In genomic region chr1:111570781-111571181, GRCh38 we compare ENCODE assay signal across 8 cellular contexts. TPM values are rescaled to one million over a fixed set of nuclear protein-coding genes. Genes with fewer than 3 reads are reported as not detected.
A peak's percentile ranks its signal among the peaks of the same experiment; 100 is the strongest.
DNase-seq lines count a peak whose midpoint lies in the region; ATAC-seq and TF ChIP-seq lines count a peak whose summit lies in the region.

No MANE protein-coding gene starts in this region.

- H3F3A ChIP-seq in MM.1S (ENCODE audit: insufficient read depth, low read length), result no peaks in the 10 kb centered on the region

- WGBS in transverse colon (ENCODE audit: low coverage in 1 of 2), 2 donors, result 60 to 77% methylated on average over 1 to 2 of the region's 2 CpGs

- H3K4me1 ChIP-seq in MM.1S (ENCODE audit: low read length), result no peaks in the 10 kb centered on the region
- H3K4me1 ChIP-seq in transverse colon, result peaks cover 0 to 12% (median 6%) of the 10 kb centered on the region in 4 donors

- H3K36me3 ChIP-seq in GM06990 (ENCODE audit: control insufficient read depth, insufficient read depth, low read length) (no peaks in the 10 kb centered on the region), MM.1S (replicated peaks; ENCODE audit: insufficient read depth, low read length) (no peaks in the 10 kb centered on the region), transverse colon (no peaks in the 10 kb centered on the region)

- H3K4me3 ChIP-seq in GM06990 (replicated peaks; ENCODE audit: low read depth, low read length) (no peak overlapping the region), MM.1S (ENCODE audit: low read length) (no peak overlapping the region), transverse colon (no peak overlapping the region)

- H4K20me1 ChIP-seq in MM.1S (ENCODE audit: insufficient read depth, low read length), result no peaks in the 10 kb centered on the region

- peak; percentile 74 for ATAC-seq in activated T-helper 17 cell treated with anti-CD3 and anti-CD28 coated beads, Interleukin-2, amount 50 U/mL, for 72 hours (replicated peaks)
- ATAC-seq in GM21786 (IDR thresholded peaks at IDR 0.05; ENCODE audit: unreplicated experiment), result no peak
- ATAC-seq in GM21619 (IDR thresholded peaks at IDR 0.05; ENCODE audit: unreplicated experiment), result no peak

- TF ChIP-seq CTCF in GM06990 (IDR thresholded peaks at IDR 0.05; ENCODE audit: insufficient read depth, low read length, poor library complexity, severe bottlenecking), result peak; percentile 65
- peak; percentile 9; the same call in 1 of the 2 replicates for TF ChIP-seq CTCF in MM.1S (IDR thresholded peaks at IDR 0.05; ENCODE audit: low read length)
- peak; percentile 13 to 24 (median 17) for TF ChIP-seq CTCF in transverse colon (IDR thresholded peaks at IDR 0.05)

- no peak overlapping the region for H3K4me2 ChIP-seq in MM.1S (ENCODE audit: low read depth, low read length)

- H3K27me3 ChIP-seq in GM06990 (replicated peaks; ENCODE audit: control insufficient read depth, insufficient read depth, low read length) (no peaks in the 10 kb centered on the region), MM.1S (replicated peaks; ENCODE audit: insufficient read depth, low read length) (no peaks in the 10 kb centered on the region), transverse colon (no peaks in the 10 kb centered on the region)

- in situ Hi-C loops in transverse colon (cut with MboI; ENCODE audit: low pct_ligation_motif_present in 1 of 4, low pct_unique_long_range_greater_than_20kb in 1 of 4, low sequenced_read_pairs in 3 of 4), result no loop called here

- peak overlapping the region; percentile 37 for H3K27ac Mint-ChIP-seq in activated T-helper 17 cell treated with anti-CD3 and anti-CD28 coated beads, Interleukin-2, amount 50 U/mL, for 72 hours

- TF ChIP-seq POLR2A in transverse colon (IDR thresholded peaks at IDR 0.05), result no peak

- intact Hi-C loops in transverse colon (cut with DNase I; ENCODE audit: low total_unique reads), result no loop called here

- H3K4me3 Mint-ChIP-seq in activated T-helper 17 cell treated with anti-CD3 and anti-CD28 coated beads, Interleukin-2, amount 50 U/mL, for 72 hours, result peak overlapping the region; percentile 30

- no peak overlapping the region for H3K9ac ChIP-seq in MM.1S (ENCODE audit: low read length)

- no peaks in the 10 kb centered on the region for H3K27me3 Mint-ChIP-seq in activated T-helper 17 cell treated with anti-CD3 and anti-CD28 coated beads, Interleukin-2, amount 50 U/mL, for 72 hours

- no peak for TF ChIP-seq EP300 in transverse colon (IDR thresholded peaks at IDR 0.05; ENCODE audit: low read depth)

- no peaks in the 10 kb centered on the region for H3K9me3 ChIP-seq in MM.1S (replicated peaks; ENCODE audit: insufficient read depth, low read length)
- H3K9me3 ChIP-seq in transverse colon, result no peaks in the 10 kb centered on the region

- no peak overlapping the region for H2AFZ ChIP-seq in MM.1S (ENCODE audit: low read length)

- H3K9me3 Mint-ChIP-seq in activated T-helper 17 cell treated with anti-CD3 and anti-CD28 coated beads, Interleukin-2, amount 50 U/mL, for 72 hours, result no peaks in the 10 kb centered on the region

- DNase-seq in GM06990 (ENCODE audit: extremely low read depth, insufficient read length) (no peak), MM.1S (no peak), kidney glomerular epithelial cell (lab: John Stamatoyannopoulos, UW) (peak; percentile 43), transverse colon (peak; percentile 14), epidermal melanocyte (ENCODE audit: insufficient read length, low spot score) (no peak)

- peaks cover 9% of the 10 kb centered on the region for H3K4me1 Mint-ChIP-seq in activated T-helper 17 cell treated with anti-CD3 and anti-CD28 coated beads, Interleukin-2, amount 50 U/mL, for 72 hours

- no peak overlapping the region for H3K27ac ChIP-seq in MM.1S (ENCODE audit: low read length)
- H3K27ac ChIP-seq in transverse colon, result no peak overlapping the region

- H3K36me3 Mint-ChIP-seq in activated T-helper 17 cell treated with anti-CD3 and anti-CD28 coated beads, Interleukin-2, amount 50 U/mL, for 72 hours (ENCODE audit: low read depth), result no peaks in the 10 kb centered on the region

- no peaks in the 10 kb centered on the region for H3K79me2 ChIP-seq in MM.1S (ENCODE audit: low read length)

- H3K9me2 ChIP-seq in MM.1S (replicated peaks; ENCODE audit: insufficient read depth, low read length), result no peaks in the 10 kb centered on the region

RNA-seq across cellular contexts. Expression of gene RAP1A, which starts 48.8 kb away (rescaled TPM):
- 100 to 1,000 TPM; 155 to 209 TPM for total RNA-seq in activated T-helper 17 cell treated with anti-CD3 and anti-CD28 coated beads, Interleukin-2, amount 50 U/mL, for 72 hours
- total RNA-seq in transverse colon, result 10 to 100 TPM; 34.0 to 87.2 (median 57.7) TPM

Comparison
In these comparisons a context has a peak if more than half of its experiments do, and no peak if none do; other contexts are left out.
1. DNase-seq: peak in kidney glomerular epithelial cell (single experiment) and transverse colon (single experiment); none in GM06990 (single experiment), MM.1S (single experiment) and epidermal melanocyte (single experiment).
2. CTCF ChIP-seq: peak in every context shown above with its lines; median percentile 65 in GM06990; 17 in transverse colon; 9 in MM.1S.